Comparison of ENCODE assay signal across 1 cellular context in the genomic region with DNA sequence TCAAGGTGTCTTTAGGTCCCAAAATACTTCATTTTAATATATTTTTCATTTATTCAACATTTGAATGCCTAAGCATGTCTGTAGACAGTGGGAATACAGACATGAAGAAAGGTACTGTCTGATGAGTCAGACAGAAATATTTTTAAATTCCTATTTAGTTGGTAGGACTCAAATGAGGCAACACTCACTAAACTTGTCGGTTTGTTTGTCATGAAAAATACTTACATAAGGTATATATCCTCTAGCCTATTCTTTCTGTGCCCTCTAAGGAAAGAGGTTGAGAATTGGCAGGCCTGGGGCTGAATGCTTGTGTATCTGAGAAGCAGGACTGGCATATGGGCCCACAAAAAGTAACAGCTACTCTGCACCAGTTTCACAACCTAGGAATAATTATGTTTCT.
TF ChIP-seq lines count a peak whose summit lies in the region.

No MANE protein-coding gene starts in this region.

TF ChIP-seq in HepG2, 621 proteins besides CTCF, POLR2A, EP300 and RAD21 (continued from another document):
- no peak for TF ChIP-seq STAT6 (CRISPR knock-in tag; IDR thresholded peaks at IDR 0.05; ENCODE audit: borderline replicate concordance)
- no peak for TF ChIP-seq MXI1 (IDR thresholded peaks at IDR 0.05; ENCODE audit: borderline replicate concordance, low read depth, low read length)
- TF ChIP-seq MEIS2 (CRISPR knock-in tag; IDR thresholded peaks at IDR 0.05) = no peak
- no peak for TF ChIP-seq ZNF460 (CRISPR knock-in tag; IDR thresholded peaks at IDR 0.05; ENCODE audit: borderline replicate concordance)
- no peak for TF ChIP-seq CC2D1A (CRISPR knock-in tag; IDR thresholded peaks at IDR 0.05)
- TF ChIP-seq ZNF639 (CRISPR knock-in tag; conservative IDR thresholded peaks at IDR 0.05) = no peak
- TF ChIP-seq SMARCC2 (IDR thresholded peaks at IDR 0.05) = no peak
- no peak for TF ChIP-seq ZNF816 (CRISPR knock-in tag; IDR thresholded peaks at IDR 0.05; ENCODE audit: borderline replicate concordance)
- TF ChIP-seq ZNF317 (CRISPR knock-in tag; IDR thresholded peaks at IDR 0.05) = no peak
- no peak for TF ChIP-seq ZNF10 (CRISPR knock-in tag; IDR thresholded peaks at IDR 0.05; ENCODE audit: borderline replicate concordance, low read depth)
- TF ChIP-seq ZNF143 (CRISPR knock-in tag; IDR thresholded peaks at IDR 0.05) = no peak
